ENCODE assay signal across 8 cellular contexts in the genomic region with DNA sequence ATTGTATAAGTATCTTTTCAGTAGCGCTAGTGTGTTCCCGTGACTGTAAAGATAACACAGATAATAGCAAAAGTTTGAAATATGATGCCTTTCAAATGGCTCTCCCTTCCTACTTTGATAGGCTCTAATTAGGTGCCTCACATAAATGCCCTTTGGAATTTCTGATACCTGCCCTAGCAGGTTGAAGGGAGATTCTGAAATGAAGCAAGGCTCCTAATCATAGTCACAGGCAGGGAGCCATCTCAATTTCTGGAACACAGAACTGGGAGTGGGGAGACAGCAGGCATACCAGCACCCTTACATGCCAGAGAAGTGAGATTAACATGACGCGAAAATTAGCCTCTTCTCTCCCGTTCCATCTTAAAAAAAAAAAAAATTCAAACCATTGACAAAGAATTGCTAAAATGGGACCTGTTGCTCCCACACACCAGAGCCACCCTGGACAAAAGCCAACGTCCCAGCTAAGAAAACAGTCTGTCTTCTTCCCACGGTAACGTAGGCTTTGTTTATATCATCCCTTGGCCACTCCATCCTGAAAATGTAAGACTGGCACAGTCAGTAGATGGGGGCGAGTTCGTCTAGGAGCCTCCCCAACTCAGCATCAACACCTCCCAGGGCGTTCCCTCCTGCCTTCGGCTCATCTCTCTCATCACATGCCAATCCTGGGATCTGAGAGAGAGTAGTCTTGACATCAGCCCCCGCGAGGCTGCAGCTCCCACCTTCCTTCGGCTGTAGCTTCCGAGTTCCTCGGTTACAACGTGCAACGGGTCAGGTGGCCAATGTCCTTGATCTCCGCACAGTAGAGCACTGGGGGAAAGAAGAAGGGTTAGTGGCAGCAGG. TPM values are rescaled to one million over a fixed set of nuclear protein-coding genes. Genes with fewer than 3 reads are reported as not detected.
DNase-seq lines count a peak whose midpoint lies in the region; ATAC-seq and TF ChIP-seq lines count a peak whose summit lies in the region.

No MANE protein-coding gene starts in this region.

- DNase-seq in Calu3 (no peak), HEK293T (ENCODE audit: extremely low spot score) (no peak), fibroblast of the aortic adventitia (ENCODE audit: low read depth) (peak; percentile 45), trophoblast cell (peak in 1 of 2 donors; percentile 2), UCSD-AML1 (lab: John Stamatoyannopoulos, UW; ENCODE audit: unreplicated experiment) (no peak)
- no peak for DNase-seq in stimulated activated naive CD4-positive, alpha-beta T cell treated with Interleukin-2 at 50 U/mL for 16 hours (lab: John Stamatoyannopoulos, UW)

- H3K18ac ChIP-seq in trophoblast cell (ENCODE audit: low read length) = no peak overlapping the region

- no peak overlapping the region for H2BK120ac ChIP-seq in trophoblast cell (ENCODE audit: insufficient read depth, low read length, poor library complexity)

- peak overlapping the region; percentile 81 for H3K27ac ChIP-seq in VCaP
- no peak overlapping the region for H3K27ac ChIP-seq in trophoblast cell (ENCODE audit: low read depth, low read length)

- no peak overlapping the region for H2AK5ac ChIP-seq in trophoblast cell (ENCODE audit: low read length)

- no peaks in the 10 kb centered on the region for H3K4me1 Mint-ChIP-seq in Calu3 (ENCODE audit: low read depth, unreplicated experiment)

- H3K79me1 ChIP-seq in trophoblast cell (ENCODE audit: low read length) = peaks cover 6% of the 10 kb centered on the region

- no peak overlapping the region for H3K4ac ChIP-seq in trophoblast cell (ENCODE audit: low read depth, low read length)

- H3K9ac ChIP-seq in trophoblast cell (ENCODE audit: low read length) = no peak overlapping the region

- peaks cover 9 to 14% of the 10 kb centered on the region in 2 experiments for H3K4me1 ChIP-seq in trophoblast cell (ENCODE audit: control insufficient read depth in 1 of 2, insufficient read depth in 2 of 2, low read length in 2 of 2)

- H3K14ac ChIP-seq in trophoblast cell (ENCODE audit: low read length) = no peak overlapping the region

- no peak overlapping the region for H2BK5ac ChIP-seq in trophoblast cell (ENCODE audit: low read depth, low read length, poor library complexity)

- no peaks in the 10 kb centered on the region for H3K9me3 Mint-ChIP-seq in Calu3 (ENCODE audit: low read depth, unreplicated experiment)

- H2AFZ ChIP-seq in trophoblast cell (ENCODE audit: insufficient read depth, low read length, poor library complexity) = peak overlapping the region; percentile 27

- H3K4me3 ChIP-seq in fibroblast of the aortic adventitia (ENCODE audit: low read depth, low read length) (peak overlapping the region; percentile 73), trophoblast cell (ENCODE audit: low read depth, low read length) (peak overlapping the region; percentile 83)

- peak overlapping the region; percentile 65 for H3K4me2 ChIP-seq in trophoblast cell (ENCODE audit: low read length)

- H2BK12ac ChIP-seq in trophoblast cell (ENCODE audit: low read length) = no peak overlapping the region

- TSS peak; percentile 65 for BruUV-seq in Calu3 (replicated peaks; lab: Mats Ljungman, UMichigan)

- H3K36me3 ChIP-seq in trophoblast cell (ENCODE audit: control insufficient read depth in 1 of 2, insufficient read depth in 2 of 2, low read length in 2 of 2) = peaks cover 16 to 21% of the 10 kb centered on the region in 2 experiments

- POLR2A ChIA-PET in HEK293T (lab: Yijun Ruan, JAX) = interaction anchor here (0.7 to 6.0 kb wide), 15 partner anchors 8 to 295 kb away, joined by 3 to 69 read pairs (median 4); a partner anchor contains a TSS

- no peaks in the 10 kb centered on the region for H3K9me3 ChIP-seq in trophoblast cell (ENCODE audit: insufficient read depth, low read depth, low read length)

- intact Hi-C loops in Calu3 (cut with micrococcal nuclease; ENCODE audit: unreplicated experiment) = loop anchor here (10.0 kb wide), 1 partner anchor 130 kb away; no protein-coding TSS in a partner anchor

- CTCF ChIA-PET in Calu3 (lab: Charles Lee) (interaction anchor here (1.2 to 1.4 kb wide), 2 partner anchors 74 to 143 kb away, joined by 5 read pairs; no protein-coding TSS in a partner anchor), HEK293T (lab: Yijun Ruan, JAX) (interaction anchor here (2.3 to 2.8 kb wide), 2 partner anchors 75 to 142 kb away, joined by 7 to 14 read pairs; no protein-coding TSS in a partner anchor)

- no peak for ATAC-seq in HG03045 (IDR thresholded peaks at IDR 0.05; ENCODE audit: unreplicated experiment)

- peaks cover 32% of the 10 kb centered on the region for H3K36me3 Mint-ChIP-seq in Calu3 (ENCODE audit: insufficient read depth, unreplicated experiment)

- H4K91ac ChIP-seq in trophoblast cell (ENCODE audit: low read depth, low read length) = no peak overlapping the region

- TF ChIP-seq CTCF in Calu3 (IDR thresholded peaks at IDR 0.05; ENCODE audit: unreplicated experiment) (no peak), VCaP (conservative IDR thresholded peaks at IDR 0.05) (no peak), fibroblast of the aortic adventitia (IDR thresholded peaks at IDR 0.05; ENCODE audit: insufficient read depth, low read length) (no peak)

- H4K12ac ChIP-seq in trophoblast cell (ENCODE audit: low read depth, low read length) = no peak overlapping the region

- H4K8ac ChIP-seq in trophoblast cell (ENCODE audit: low read depth, low read length) = peak overlapping the region; percentile 49

- no peak overlapping the region for H3K23ac ChIP-seq in trophoblast cell (ENCODE audit: low read length)

- peak overlapping the region; percentile 50 for H3K27ac Mint-ChIP-seq in Calu3 (ENCODE audit: unreplicated experiment)

- H3K4me3 Mint-ChIP-seq in Calu3 (ENCODE audit: low read depth, unreplicated experiment) = peak overlapping the region; percentile 66

- no CpG with 5 or more reads among the region's 20 CpGs for WGBS in trophoblast cell (ENCODE audit: extremely low coverage, insufficient coverage, insufficient read length)

- H3K27me3 ChIP-seq in trophoblast cell (ENCODE audit: insufficient read depth, low read length) = peaks cover 3% of the 10 kb centered on the region

- peaks cover 2% of the 10 kb centered on the region for H3K79me2 ChIP-seq in trophoblast cell (ENCODE audit: control insufficient read depth, insufficient read depth, low read length, poor library complexity)

- H3K27me3 Mint-ChIP-seq in Calu3 (ENCODE audit: unreplicated experiment) = no peaks in the 10 kb centered on the region

TF ChIP-seq in HEK293T, 16 proteins besides CTCF, POLR2A, EP300 and RAD21:
- TF ChIP-seq ZNF384 (IDR thresholded peaks at IDR 0.05) (peak; percentile 10; the same call in 1 of the 2 replicates), SUZ12 (IDR thresholded peaks at IDR 0.05) (no peak)

RNA-seq across cellular contexts. Expression of a gene that starts 1.1 kb away (rescaled TPM):
- 1.4 and 2.0 TPM in 2 replicates for total RNA-seq in Calu3 (2022)
- 2.8 and 27.4 TPM in 2 replicates for total RNA-seq in fibroblast of the aortic adventitia (ENCODE audit: low replicate concordance)
- polyA plus RNA-seq in trophoblast cell (2013) = 0.31 and 0.32 TPM in 2 replicates

RNA-seq across cellular contexts. Expression of a gene that starts 14.7 kb away (rescaled TPM):
- total RNA-seq in Calu3 (2022) (4.8 and 5.9 TPM in 2 replicates), fibroblast of the aortic adventitia (ENCODE audit: low replicate concordance) (1.3 TPM in 1 of 2 replicates, not detected in the other)
- polyA plus RNA-seq in trophoblast cell (2013) = 0.86 and 1.0 TPM in 2 replicates

RNA-seq across cellular contexts. Expression of a gene that starts 16.8 kb away (rescaled TPM):
- total RNA-seq in Calu3 (2022) = 87.8 and 106 TPM in 2 replicates
- 15.3 and 48.8 TPM in 2 replicates for total RNA-seq in fibroblast of the aortic adventitia (ENCODE audit: low replicate concordance)
- 179 and 180 TPM in 2 replicates for polyA plus RNA-seq in trophoblast cell (2013)

RNA-seq across cellular contexts. Expression of a gene that starts 17.0 kb away (rescaled TPM):
- total RNA-seq in Calu3 (2022) (21.8 and 28.2 TPM in 2 replicates), fibroblast of the aortic adventitia (ENCODE audit: low replicate concordance) (31.4 and 34.9 TPM in 2 replicates)
- 26.7 and 26.8 TPM in 2 replicates for polyA plus RNA-seq in trophoblast cell (2013)

RNA-seq across cellular contexts. Expression of a gene that starts 26.4 kb away (rescaled TPM):
- total RNA-seq in Calu3 (2022) (108 and 116 TPM in 2 replicates), fibroblast of the aortic adventitia (ENCODE audit: low replicate concordance) (81.5 and 143 TPM in 2 replicates)
- 38.1 and 38.8 TPM in 2 replicates for polyA plus RNA-seq in trophoblast cell (2013)
